25 cellular contexts compared by ENCODE assay signal in the genomic region with DNA sequence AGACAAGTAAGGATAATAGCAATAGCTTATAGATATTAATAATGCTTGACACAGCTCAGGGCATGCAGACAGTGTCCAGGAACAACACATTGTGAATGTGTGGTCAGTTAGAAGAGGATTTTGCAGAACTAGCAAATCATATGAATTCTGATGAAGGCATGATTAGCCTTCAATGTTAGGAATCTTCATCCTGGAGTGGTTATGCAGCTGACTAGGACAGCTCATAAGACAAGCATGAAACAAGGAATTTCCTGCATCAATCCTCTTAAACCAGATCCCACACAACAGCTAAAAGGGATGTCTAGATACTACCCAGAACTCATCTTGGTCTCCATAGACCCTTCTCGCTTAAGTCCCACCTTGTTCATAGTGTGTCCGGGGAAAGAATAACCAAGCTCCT.
A peak's percentile ranks its signal among the peaks of the same experiment; 100 is the strongest.
DNase-seq lines count a peak whose midpoint lies in the region; ATAC-seq and TF ChIP-seq lines count a peak whose summit lies in the region.
"Had no signal": no experiment of that assay in that cellular context is flagged by ENCODE, and none has a peak within 500 bp of the region (broad histone marks: within the 10 kb centered on the region; RNA-seq: fewer than 3 reads in every experiment).

No MANE protein-coding gene starts in this region.

- ATAC-seq in SK-N-SH treated with all-trans-retinoic acid at 6 μM for 48 hours = no peak; the same call in 2 of the 3 replicates
- no peak for ATAC-seq in HG02798 (IDR thresholded peaks at IDR 0.05; ENCODE audit: poor library complexity, unreplicated experiment)
- ATAC-seq in heart left ventricle = no peak
- ATAC-seq: activated T-helper 17 cell treated with anti-CD3 and anti-CD28 coated beads, Interleukin-2, amount 50 U/mL, for 72 hours; HCT116; right cardiac atrium had no signal

- H3K4me2 ChIP-seq in SK-N-SH = no peak overlapping the region

- intact Hi-C loops in heart left ventricle (cut with DNase I) = no loop called here

- H3K27me3 ChIP-seq in SK-N-SH (ENCODE audit: insufficient read depth) (no peaks in the 10 kb centered on the region), kidney epithelial cell (ENCODE audit: control insufficient read depth, insufficient read depth, low read length) (no peaks in the 10 kb centered on the region), heart left ventricle (no peaks in the 10 kb centered on the region)
- H3K27me3 ChIP-seq: BE2C had no signal

- no peak overlapping the region for H3K4me3 Mint-ChIP-seq in activated naive CD4-positive, alpha-beta T cell treated with anti-CD3 and anti-CD28 coated beads, Interleukin-2, amount 10 ng/mL, durations not matched to agents 7 days and 5 days
- H3K4me3 Mint-ChIP-seq: activated naive CD8-positive, alpha-beta T cell treated with anti-CD3 and anti-CD28 coated beads, Interleukin-2, amount 10 ng/mL, durations not matched to agents 7 days and 5 days; activated T-helper 17 cell treated with anti-CD3 and anti-CD28 coated beads, Interleukin-2, amount 50 U/mL, for 72 hours; T-helper 2 cell treated with Interferon-gamma antibody and Interleukin-4, amounts not matched to agents 5 μg/mL and 100 μg/mL, for 36 hours had no signal

- H3K36me3 Mint-ChIP-seq in activated naive CD4-positive, alpha-beta T cell treated with anti-CD3 and anti-CD28 coated beads, Interleukin-2, amount 10 ng/mL, durations not matched to agents 7 days and 5 days = no peaks in the 10 kb centered on the region
- H3K36me3 Mint-ChIP-seq: activated naive CD8-positive, alpha-beta T cell treated with anti-CD3 and anti-CD28 coated beads, Interleukin-2, amount 10 ng/mL, durations not matched to agents 7 days and 5 days had no signal

- H3K4me1 ChIP-seq in SK-N-SH (ENCODE audit: control insufficient read depth in 1 of 2, insufficient read depth in 2 of 2, low read depth in 1 of 2, low read length in 1 of 2) (0 out of 4 replicates have a peak, but pooled peaks cover 0 to 9% of the 10 kb centered on the region in 2 experiments), heart left ventricle (no peaks in the 10 kb centered on the region)
- H3K4me1 ChIP-seq: BE2C had no signal

- H3K9me2 ChIP-seq in SK-N-SH = no peaks in the 10 kb centered on the region

- H3F3A ChIP-seq in SK-N-SH (replicated peaks; ENCODE audit: insufficient read depth) = no peaks in the 10 kb centered on the region

- CTCF ChIA-PET in SK-N-SH (lab: Yijun Ruan, JAX) = no interaction called here
- CTCF ChIA-PET in activated naive CD4-positive, alpha-beta T cell treated with anti-CD3 and anti-CD28 coated beads, Interleukin-2, amount 10 ng/mL, durations not matched to agents 7 days and 5 days (lab: Charles Lee) = no interaction called here

- H3K27ac Mint-ChIP-seq in activated naive CD4-positive, alpha-beta T cell treated with anti-CD3 and anti-CD28 coated beads, Interleukin-2, amount 10 ng/mL, durations not matched to agents 7 days and 5 days = no peak overlapping the region
- H3K27ac Mint-ChIP-seq: activated naive CD8-positive, alpha-beta T cell treated with anti-CD3 and anti-CD28 coated beads, Interleukin-2, amount 10 ng/mL, durations not matched to agents 7 days and 5 days; activated T-helper 17 cell treated with anti-CD3 and anti-CD28 coated beads, Interleukin-2, amount 50 U/mL, for 72 hours; T-helper 2 cell treated with Interferon-gamma antibody and Interleukin-4, amounts not matched to agents 5 μg/mL and 100 μg/mL, for 36 hours had no signal

- WGBS in SK-N-SH (ENCODE audit: low lambda C conversion rate) = 86% methylated on average over 2 of the region's 2 CpGs
- WGBS in heart left ventricle, 4 donors = 90 to 100% (median 96%) methylated on average over 2 of the region's 2 CpGs

- no peak for TF ChIP-seq EP300 in SK-N-SH (IDR thresholded peaks at IDR 0.05; ENCODE audit: borderline replicate concordance in 1 of 2, low read depth in 1 of 2, low read length in 1 of 2)

- H3K4me1 Mint-ChIP-seq in activated naive CD4-positive, alpha-beta T cell treated with anti-CD3 and anti-CD28 coated beads, Interleukin-2, amount 10 ng/mL, durations not matched to agents 7 days and 5 days = no peaks in the 10 kb centered on the region
- H3K4me1 Mint-ChIP-seq: activated naive CD8-positive, alpha-beta T cell treated with anti-CD3 and anti-CD28 coated beads, Interleukin-2, amount 10 ng/mL, durations not matched to agents 7 days and 5 days; activated T-helper 17 cell treated with anti-CD3 and anti-CD28 coated beads, Interleukin-2, amount 50 U/mL, for 72 hours had no signal

- no peak overlapping the region for H3K27ac ChIP-seq in SK-N-SH (ENCODE audit: low read depth in 2 of 2, low read length in 1 of 2)
- no peak overlapping the region for H3K27ac ChIP-seq in heart left ventricle
- H3K27ac ChIP-seq: 22Rv1, SK-N-MC, WERI-Rb-1 had no signal

- TF ChIP-seq POLR2A in heart left ventricle (IDR thresholded peaks at IDR 0.05) = no peak

- no peak overlapping the region for H3K9ac ChIP-seq in SK-N-SH

- H2AFZ ChIP-seq in SK-N-SH (ENCODE audit: low read depth) = peak overlapping the region; percentile 50; the same call in 1 of the 2 replicates

- TF ChIP-seq RAD21 in SK-N-SH (IDR thresholded peaks at IDR 0.05; ENCODE audit: low read length) = no peak

- no peaks in the 10 kb centered on the region for H3K27me3 Mint-ChIP-seq in activated naive CD4-positive, alpha-beta T cell treated with anti-CD3 and anti-CD28 coated beads, Interleukin-2, amount 10 ng/mL, durations not matched to agents 7 days and 5 days
- H3K27me3 Mint-ChIP-seq: activated naive CD8-positive, alpha-beta T cell treated with anti-CD3 and anti-CD28 coated beads, Interleukin-2, amount 10 ng/mL, durations not matched to agents 7 days and 5 days; activated T-helper 17 cell treated with anti-CD3 and anti-CD28 coated beads, Interleukin-2, amount 50 U/mL, for 72 hours had no signal

- POLR2A ChIA-PET in SK-N-SH (lab: Yijun Ruan, JAX) = no interaction called here

- no peaks in the 10 kb centered on the region for H4K20me1 ChIP-seq in SK-N-SH (ENCODE audit: insufficient read depth)

- TF ChIP-seq CTCF in SK-N-SH (IDR thresholded peaks at IDR 0.05) (no peak), kidney epithelial cell (IDR thresholded peaks at IDR 0.05; ENCODE audit: insufficient read depth, low read length, poor library complexity, severe bottlenecking) (no peak), heart left ventricle (IDR thresholded peaks at IDR 0.05) (no peak)

- no peaks in the 10 kb centered on the region for H3K79me2 ChIP-seq in SK-N-SH (ENCODE audit: insufficient read depth)

- H3K9me3 ChIP-seq in SK-N-SH = no peaks in the 10 kb centered on the region
- no peaks in the 10 kb centered on the region for H3K9me3 ChIP-seq in heart left ventricle
- H3K9me3 ChIP-seq: BE2C had no signal

- H3K4me3 ChIP-seq in SK-N-SH (ENCODE audit: low read depth in 2 of 2, low read length in 1 of 2) (no peak overlapping the region), kidney epithelial cell (ENCODE audit: low read depth, low read length) (no peak overlapping the region), heart left ventricle (no peak overlapping the region)
- H3K4me3 ChIP-seq: lung, SK-N-MC had no signal

- H3K36me3 ChIP-seq in SK-N-SH (replicated peaks in 1 of 2; ENCODE audit: control insufficient read depth in 1 of 2, insufficient read depth in 2 of 2, low read length in 1 of 2) = no peaks in the 10 kb centered on the region
- H3K36me3 ChIP-seq in kidney epithelial cell (ENCODE audit: control insufficient read depth, insufficient read depth, low read length) = no peaks in the 10 kb centered on the region
- no peaks in the 10 kb centered on the region for H3K36me3 ChIP-seq in heart left ventricle
- H3K36me3 ChIP-seq: BE2C, WERI-Rb-1 had no signal

- DNase-seq in SK-N-SH = no peak
- DNase-seq in astrocyte of the hippocampus (ENCODE audit: low read depth, low spot score) = peak; percentile 75
- DNase-seq in kidney epithelial cell (ENCODE audit: low read depth) = peak; percentile 50
- peak; percentile 3 for DNase-seq in stromal cell of bone marrow (ENCODE audit: low read depth)
- no peak for DNase-seq in heart left ventricle
- DNase-seq in activated naive CD4-positive, alpha-beta T cell treated with anti-CD3 and anti-CD28 coated beads, Interleukin-2, amount 10 ng/mL, durations not matched to agents 7 days and 5 days = no peak
- DNase-seq: activated CD4-positive, alpha-beta T cell treated with anti-CD3 and anti-CD28 coated beads, Interleukin-2, amount 50 U/mL, for 1 hour; activated naive CD8-positive, alpha-beta T cell treated with anti-CD3 and anti-CD28 coated beads, Interleukin-2, amount 10 ng/mL, durations not matched to agents 7 days and 5 days; BE2C; COR-L47; DMS79; foreskin fibroblast; hippocampal formation; NCI-H1694 treated with DMSO at 0.1 percent for 48 hours; NCI-H446; right cardiac atrium; WERI-Rb-1 had no signal

- H3K9me3 Mint-ChIP-seq in activated naive CD4-positive, alpha-beta T cell treated with anti-CD3 and anti-CD28 coated beads, Interleukin-2, amount 10 ng/mL, durations not matched to agents 7 days and 5 days = no peaks in the 10 kb centered on the region
- H3K9me3 Mint-ChIP-seq: activated naive CD8-positive, alpha-beta T cell treated with anti-CD3 and anti-CD28 coated beads, Interleukin-2, amount 10 ng/mL, durations not matched to agents 7 days and 5 days; activated T-helper 17 cell treated with anti-CD3 and anti-CD28 coated beads, Interleukin-2, amount 50 U/mL, for 72 hours; T-helper 2 cell treated with Interferon-gamma antibody and Interleukin-4, amounts not matched to agents 5 μg/mL and 100 μg/mL, for 36 hours had no signal

TF ChIP-seq in SK-N-SH, 30 proteins besides CTCF, POLR2A, EP300 and RAD21 (continues in another document):
- TF ChIP-seq NFIC (IDR thresholded peaks at IDR 0.05; ENCODE audit: borderline replicate concordance) (no peak), TCF12 (IDR thresholded peaks at IDR 0.05) (no peak)

TF ChIP-seq in SK-N-SH treated with all-trans-retinoic acid at 6 μM for 48 hours, 23 proteins besides CTCF, POLR2A, EP300 and RAD21:
- TF ChIP-seq ZFP3 (CRISPR knock-in tag; IDR thresholded peaks at IDR 0.05) (no peak), CSDC2 (CRISPR knock-in tag; IDR thresholded peaks at IDR 0.05) (no peak), SNAI2 (CRISPR knock-in tag; IDR thresholded peaks at IDR 0.05) (no peak), ARNTL (CRISPR knock-in tag; IDR thresholded peaks at IDR 0.05; ENCODE audit: borderline replicate concordance, low read depth) (no peak), ZNF565 (CRISPR knock-in tag; conservative IDR thresholded peaks at IDR 0.05; ENCODE audit: low read depth) (no peak), OSR1 (CRISPR knock-in tag; IDR thresholded peaks at IDR 0.05) (no peak), RARB (CRISPR knock-in tag; IDR thresholded peaks at IDR 0.05) (no peak), ZFP30 (CRISPR knock-in tag; IDR thresholded peaks at IDR 0.05) (no peak), ESRRG (CRISPR knock-in tag; IDR thresholded peaks at IDR 0.05) (no peak), ISL1 (CRISPR knock-in tag; IDR thresholded peaks at IDR 0.05) (no peak), PPARA (CRISPR knock-in tag; IDR thresholded peaks at IDR 0.05; ENCODE audit: borderline replicate concordance) (no peak), ZC3H10 (CRISPR knock-in tag; IDR thresholded peaks at IDR 0.05) (no peak), TCF4 (CRISPR knock-in tag; IDR thresholded peaks at IDR 0.05; ENCODE audit: borderline replicate concordance) (no peak), TOX (CRISPR knock-in tag; IDR thresholded peaks at IDR 0.05; ENCODE audit: borderline replicate concordance) (no peak), ZNF8 (CRISPR knock-in tag; IDR thresholded peaks at IDR 0.05) (no peak)

Comparison
In these comparisons a context has a peak if more than half of its experiments do, and no peak if none do; other contexts are left out.
1. DNase-seq: peak in astrocyte of the hippocampus (single experiment), kidney epithelial cell (single experiment) and stromal cell of bone marrow (single experiment); none in SK-N-SH (single experiment), heart left ventricle (0 of 5) and activated naive CD4-positive, alpha-beta T cell treated with anti-CD3 and anti-CD28 coated beads, Interleukin-2, amount 10 ng/mL, durations not matched to agents 7 days and 5 days (single experiment).